ENCODE assay signal across 9 cellular contexts in genomic region chr1:16911851-16912736, GRCh38. TPM values are rescaled to one million over a fixed set of nuclear protein-coding genes. Genes with fewer than 3 reads are reported as not detected.
DNase-seq lines count a peak whose midpoint lies in the region; ATAC-seq, FAIRE-seq and TF ChIP-seq lines count a peak whose summit lies in the region.
"Not testable (repeated sequence)": the region's sequence is repeated elsewhere in the genome, so short reads cannot be mapped to it uniquely, and the experiment has no call there.
"Had no signal": no experiment of that assay in that cellular context is flagged by ENCODE, and none has a peak within 500 bp of the region (broad histone marks: within the 10 kb centered on the region; RNA-seq: fewer than 3 reads in every experiment).

No MANE protein-coding gene starts in this region.

- 86 to 87% methylated on average over 6 to 8 of the region's 8 CpGs for WGBS in endodermal cell (ENCODE audit: insufficient coverage in 1 of 2, insufficient read length in 1 of 2), 2 experiments
- WGBS in HepG2 (ENCODE audit: low lambda C conversion rate), result 11% methylated on average over 4 of the region's 8 CpGs

- H3K27ac Mint-ChIP-seq in CD8-positive, alpha-beta memory T cell, result peak overlapping the region in 3 of 8 donors; percentile 11 to 60 (median 45)
- H3K27ac Mint-ChIP-seq in T-helper 17 cell (peak overlapping the region; percentile 56), endodermal cell (peak overlapping the region; percentile 75)
- H3K27ac Mint-ChIP-seq in activated naive CD4-positive, alpha-beta T cell treated with anti-CD3 and anti-CD28 coated beads, Interleukin-2, amount 10 ng/mL, durations not matched to agents 7 days and 5 days; neural crest cell (ENCODE audit: unreplicated experiment): not testable (repeated sequence)

- CTCF ChIA-PET in CD8-positive, alpha-beta memory T cell (lab: Charles Lee); activated naive CD4-positive, alpha-beta T cell treated with anti-CD3 and anti-CD28 coated beads, Interleukin-2, amount 10 ng/mL, durations not matched to agents 7 days and 5 days (lab: Charles Lee); HepG2 (lab: Yijun Ruan, JAX; ENCODE audit: low intra/inter-chr PET ratio, low total read pairs): not testable (repeated sequence)

- BruUV-seq in HepG2 (replicated peaks; lab: Mats Ljungman, UMichigan), result not testable (repeated sequence)

- not testable (repeated sequence) for TF ChIP-seq RAD21 in HepG2 (CRISPR knock-in tag; IDR thresholded peaks at IDR 0.05)

- not testable (repeated sequence) for H3K4me2 ChIP-seq in HepG2 (ENCODE audit: low read depth, low read length)

- intact Hi-C loops in HepG2 (cut with micrococcal nuclease; ENCODE audit: unreplicated experiment), result not testable (repeated sequence)

- not testable (repeated sequence) for H3K9me3 ChIP-seq in CD8-positive, alpha-beta memory T cell (ENCODE audit: low read length); T-helper 17 cell (ENCODE audit: control insufficient read depth, low read length, poor library complexity, severe bottlenecking); endodermal cell (ENCODE audit: control insufficient read depth, low read length); HepG2 (ENCODE audit: low read length)

- H3K27me3 ChIP-seq in CD8-positive, alpha-beta memory T cell (ENCODE audit: insufficient read depth, low read length, poor library complexity, severe bottlenecking); endodermal cell (ENCODE audit: control insufficient read depth, insufficient read depth, low read length, poor library complexity, severe bottlenecking); HepG2 (ENCODE audit: control insufficient read depth in 1 of 2, insufficient read depth in 2 of 2, low read length in 2 of 2): not testable (repeated sequence)

- not testable (repeated sequence) for H3K9me3 Mint-ChIP-seq in CD8-positive, alpha-beta memory T cell; activated naive CD4-positive, alpha-beta T cell treated with anti-CD3 and anti-CD28 coated beads, Interleukin-2, amount 10 ng/mL, durations not matched to agents 7 days and 5 days; endodermal cell; neural crest cell

- not testable (repeated sequence) for H4K20me1 ChIP-seq in HepG2 (ENCODE audit: insufficient read depth, low read length)

- peaks cover 39 to 63% (median 61%) of the 10 kb centered on the region in 3 donors for H3K4me1 Mint-ChIP-seq in CD8-positive, alpha-beta memory T cell
- H3K4me1 Mint-ChIP-seq in T-helper 17 cell (peaks cover 43% of the 10 kb centered on the region), neural crest cell (peaks cover 33% of the 10 kb centered on the region)
- H3K4me1 Mint-ChIP-seq in activated naive CD4-positive, alpha-beta T cell treated with anti-CD3 and anti-CD28 coated beads, Interleukin-2, amount 10 ng/mL, durations not matched to agents 7 days and 5 days, result peaks cover 43% of the 10 kb centered on the region
- not testable (repeated sequence) for H3K4me1 Mint-ChIP-seq in endodermal cell

- TF ChIP-seq EP300 in HepG2 (IDR thresholded peaks at IDR 0.05; ENCODE audit: low read depth in 2 of 2, low read length in 2 of 2); HepG2 (CRISPR knock-in tag; IDR thresholded peaks at IDR 0.05; ENCODE audit: borderline replicate concordance): not testable (repeated sequence)

- H3K36me3 ChIP-seq in CD8-positive, alpha-beta memory T cell (ENCODE audit: insufficient read depth, low read length); endodermal cell (ENCODE audit: control insufficient read depth, insufficient read depth, low read length); HepG2 (replicated peaks in 1 of 2; ENCODE audit: control insufficient read depth in 1 of 2, insufficient read depth in 2 of 2, low read length in 2 of 2): not testable (repeated sequence)

- H2AFZ ChIP-seq in HepG2 (ENCODE audit: low read length), result not testable (repeated sequence)

- H3K4me1 ChIP-seq in CD8-positive, alpha-beta memory T cell (ENCODE audit: insufficient read depth, low read length), result peaks cover 15% of the 10 kb centered on the region
- not testable (repeated sequence) for H3K4me1 ChIP-seq in endodermal cell (ENCODE audit: control insufficient read depth, insufficient read depth, low read length)
- H3K4me1 ChIP-seq in HepG2 (ENCODE audit: insufficient read depth, low read length), result peaks cover 39% of the 10 kb centered on the region

- not testable (repeated sequence) for DNase-seq in CD8-positive, alpha-beta memory T cell; T-helper 17 cell; HepG2 (ENCODE audit: low spot score); neural crest cell (ENCODE audit: low read depth, low spot score)
- DNase-seq in Kasumi-1 (lab: John Stamatoyannopoulos, UW) (peak; percentile 58 to 59), endodermal cell (peak; percentile 73), substantia nigra (lab: John Stamatoyannopoulos, UW) (peak in 1 of 49 donors; percentile 23)
- DNase-seq in activated naive CD4-positive, alpha-beta T cell treated with anti-CD3 and anti-CD28 coated beads, Interleukin-2, amount 10 ng/mL, durations not matched to agents 7 days and 5 days, result peak; percentile 19

- peak; percentile 56 for TF ChIP-seq CTCF in endodermal cell (conservative IDR thresholded peaks at IDR 0.05)
- TF ChIP-seq CTCF in HepG2 (CRISPR knock-in tag; IDR thresholded peaks at IDR 0.05), result peak; percentile 69
- TF ChIP-seq CTCF in neural crest cell (conservative IDR thresholded peaks at IDR 0.05), result not testable (repeated sequence)

- H3K9ac ChIP-seq in endodermal cell (ENCODE audit: extremely low read depth, low read length, poor library complexity, severe bottlenecking); HepG2 (ENCODE audit: insufficient read depth, low read depth, low read length): not testable (repeated sequence)

- not testable (repeated sequence) for ATAC-seq in T-helper 17 cell
- peak; percentile 72 for ATAC-seq in HepG2

- not testable (repeated sequence) for TF ChIP-seq POLR2A in HepG2 (IDR thresholded peaks at IDR 0.05; ENCODE audit: insufficient read depth in 1 of 2, low read depth in 2 of 2, low read length in 2 of 2)

- H3K4me3 Mint-ChIP-seq in CD8-positive, alpha-beta memory T cell, result peak overlapping the region in 6 of 7 donors; percentile 48 to 93 (median 62)
- H3K4me3 Mint-ChIP-seq in T-helper 17 cell (peak overlapping the region; percentile 97), neural crest cell (peak overlapping the region; percentile 79)
- not testable (repeated sequence) for H3K4me3 Mint-ChIP-seq in activated naive CD4-positive, alpha-beta T cell treated with anti-CD3 and anti-CD28 coated beads, Interleukin-2, amount 10 ng/mL, durations not matched to agents 7 days and 5 days; endodermal cell

- not testable (repeated sequence) for H3K4me3 ChIP-seq in CD8-positive, alpha-beta memory T cell (ENCODE audit: low read length); endodermal cell (ENCODE audit: low read length); HepG2 (replicated peaks in 1 of 3; ENCODE audit: insufficient read depth in 1 of 3, low read depth in 2 of 3, low read length in 3 of 3)

- FAIRE-seq in HepG2 (lab: Jason Lieb, UNC), result peak; percentile 23

- H3K27me3 Mint-ChIP-seq in CD8-positive, alpha-beta memory T cell; T-helper 17 cell; endodermal cell (ENCODE audit: insufficient read depth); neural crest cell (ENCODE audit: low read depth): not testable (repeated sequence)
- H3K27me3 Mint-ChIP-seq in activated naive CD4-positive, alpha-beta T cell treated with anti-CD3 and anti-CD28 coated beads, Interleukin-2, amount 10 ng/mL, durations not matched to agents 7 days and 5 days, result peaks cover 53% of the 10 kb centered on the region

- not testable (repeated sequence) for H3K36me3 Mint-ChIP-seq in CD8-positive, alpha-beta memory T cell; T-helper 17 cell (ENCODE audit: low read depth); activated naive CD4-positive, alpha-beta T cell treated with anti-CD3 and anti-CD28 coated beads, Interleukin-2, amount 10 ng/mL, durations not matched to agents 7 days and 5 days; endodermal cell (ENCODE audit: low read depth); neural crest cell (ENCODE audit: low read depth)

- POLR2A ChIA-PET in CD8-positive, alpha-beta memory T cell (lab: Charles Lee), result not testable (repeated sequence)
- POLR2A ChIA-PET in HepG2 (lab: Yijun Ruan, JAX), result interaction anchor here (1.0 kb wide), 1 partner anchor 205 kb away, joined by 3 read pairs; no protein-coding TSS in a partner anchor

- in situ Hi-C loops in HepG2 (cut with HindIII; ENCODE audit: extremely low pct_ligation_motif_present, low pct_unique_long_range_greater_than_20kb), result not testable (repeated sequence)

- not testable (repeated sequence) for H3K27ac ChIP-seq in CD8-positive, alpha-beta memory T cell (ENCODE audit: low read depth, low read length); endodermal cell (ENCODE audit: low read depth, low read length); HepG2 (ENCODE audit: extremely low read length, insufficient read depth, low read length)
- peak overlapping the region; percentile 5 for H3K27ac ChIP-seq in substantia nigra (ENCODE audit: low read depth, low read length, poor library complexity, severe bottlenecking)

- H3K79me2 ChIP-seq in HepG2 (ENCODE audit: insufficient read depth, low read length), result not testable (repeated sequence)

RNA-seq across cellular contexts. Expression of gene CROCC, which starts 9.6 kb away (rescaled TPM):
- 10 to 100 TPM; 25.6 to 30.1 TPM for total RNA-seq in CD8-positive, alpha-beta memory T cell
- 6.9 TPM for polyA plus RNA-seq in CD8-positive, alpha-beta memory T cell
- total RNA-seq in T-helper 17 cell (10 to 100 TPM; 52.4 to 55.9 TPM), endodermal cell (10 to 100 TPM; 58.4 to 61.8 TPM), HepG2 (2016; rRNA removed; fragmentation: Illumina TruSeq; extraction: Trizol) (2.6 and 7.8 TPM in 2 replicates), neural crest cell (52.6 and 54.1 TPM in 2 replicates)
- polyA plus RNA-seq in endodermal cell (2013, experiment 1 of 2), result 38.9 TPM
- 33.9 TPM for polyA plus RNA-seq in endodermal cell (2013, experiment 2 of 2)
- 3.6 and 4.0 TPM in 2 replicates for total RNA-seq in HepG2 (2016; cell fraction: cytosol; rRNA removed; fragmentation: Illumina TruSeq; extraction: Trizol; ENCODE audit: low read depth)
- total RNA-seq in HepG2 (2016; cell fraction: insoluble cytoplasmic fraction; rRNA removed; fragmentation: Illumina TruSeq; extraction: Trizol), result 2.9 and 8.4 TPM in 2 replicates
- total RNA-seq in HepG2 (2016; cell fraction: membrane; rRNA removed; fragmentation: Illumina TruSeq; extraction: Trizol), result 2.6 and 3.1 TPM in 2 replicates
- total RNA-seq in HepG2 (2016; cell fraction: nucleus; rRNA removed; fragmentation: Illumina TruSeq; extraction: Trizol), result 8.6 and 11.9 TPM in 2 replicates
- polyA plus RNA-seq in HepG2 (2011; rRNA removed), result 15.5 and 16.6 TPM in 2 replicates
- polyA plus RNA-seq in HepG2 (2011; cell fraction: cytosol; rRNA removed), result 3.4 and 5.7 TPM in 2 replicates
- 81.7 and 94.3 TPM in 2 replicates for polyA plus RNA-seq in HepG2 (2011; cell fraction: nucleus; rRNA removed)
- polyA plus RNA-seq in HepG2 (2012), result 6.3 and 6.8 TPM in 2 replicates
- polyA plus RNA-seq in HepG2 (2016; cell fraction: cytosol; fragmentation: Illumina TruSeq; extraction: Trizol; ENCODE audit: low read depth), result 0.84 and 0.97 TPM in 2 replicates
- 2.3 and 2.7 TPM in 2 replicates for polyA plus RNA-seq in HepG2 (2016; cell fraction: insoluble cytoplasmic fraction; fragmentation: Illumina TruSeq; extraction: Trizol; ENCODE audit: low read depth)
- 1.2 and 1.7 TPM in 2 replicates for polyA plus RNA-seq in HepG2 (2016; cell fraction: membrane; fragmentation: Illumina TruSeq; extraction: Trizol; ENCODE audit: low read depth)
- polyA plus RNA-seq in HepG2 (2016; cell fraction: nucleus; fragmentation: Illumina TruSeq; extraction: Trizol; ENCODE audit: insufficient read depth, low read depth), result 42.1 and 44.2 TPM in 2 replicates
- 18.9 and 23.5 TPM in 2 replicates for polyA minus RNA-seq in HepG2 (2011; rRNA and poly(A)+ RNA removed; ENCODE audit: low replicate concordance)
- polyA minus RNA-seq in HepG2 (2011; cell fraction: cytosol; rRNA and poly(A)+ RNA removed), result 3.0 and 3.3 TPM in 2 replicates
- 22.1 and 23.3 TPM in 2 replicates for polyA minus RNA-seq in HepG2 (2011; cell fraction: nucleus; rRNA and poly(A)+ RNA removed)

RNA-seq across cellular contexts. Expression of gene RNU1-2, which starts 16.3 kb away (rescaled TPM):
- total RNA-seq in CD8-positive, alpha-beta memory T cell, result 1,000 to 10,000 TPM; 1,293 to 1,300 TPM
- polyA plus RNA-seq in CD8-positive, alpha-beta memory T cell, result not detected
- total RNA-seq in T-helper 17 cell, result 1,000 to 10,000 TPM; 3,182 to 3,922 TPM
- total RNA-seq in endodermal cell, result 1,000 to 10,000 TPM; 2,483 to 3,611 TPM
- polyA plus RNA-seq in endodermal cell (2013, experiment 1 of 2), result 11,872 TPM
- 14,577 TPM for polyA plus RNA-seq in endodermal cell (2013, experiment 2 of 2)
- total RNA-seq in HepG2 (2016; rRNA removed; fragmentation: Illumina TruSeq; extraction: Trizol), result 859 and 11,018 TPM in 2 replicates
- 16,281 and 17,236 TPM in 2 replicates for total RNA-seq in HepG2 (2016; cell fraction: cytosol; rRNA removed; fragmentation: Illumina TruSeq; extraction: Trizol; ENCODE audit: low read depth)
- total RNA-seq in HepG2 (2016; cell fraction: insoluble cytoplasmic fraction; rRNA removed; fragmentation: Illumina TruSeq; extraction: Trizol), result 1,309 and 10,613 TPM in 2 replicates
- total RNA-seq in HepG2 (2016; cell fraction: membrane; rRNA removed; fragmentation: Illumina TruSeq; extraction: Trizol), result 2,848 and 3,475 TPM in 2 replicates
- total RNA-seq in HepG2 (2016; cell fraction: nucleus; rRNA removed; fragmentation: Illumina TruSeq; extraction: Trizol), result 52,466 and 64,417 TPM in 2 replicates
- polyA plus RNA-seq in HepG2 (2011; rRNA removed), result under 0.01 TPM in 2 replicates
- polyA plus RNA-seq in HepG2 (2011; cell fraction: cytosol; rRNA removed), result under 0.01 TPM in 2 replicates
- polyA plus RNA-seq in HepG2 (2011; cell fraction: nucleus; rRNA removed), result under 0.01 TPM in 2 replicates
- 78.2 TPM in 1 of 2 replicates, not detected in the other for polyA plus RNA-seq in HepG2 (2012)
- 27.3 and 44.4 TPM in 2 replicates for polyA plus RNA-seq in HepG2 (2016; cell fraction: cytosol; fragmentation: Illumina TruSeq; extraction: Trizol; ENCODE audit: low read depth)
- not detected in 2 replicates for polyA plus RNA-seq in HepG2 (2016; cell fraction: insoluble cytoplasmic fraction; fragmentation: Illumina TruSeq; extraction: Trizol; ENCODE audit: low read depth)
- not detected in 2 replicates for polyA plus RNA-seq in HepG2 (2016; cell fraction: membrane; fragmentation: Illumina TruSeq; extraction: Trizol; ENCODE audit: low read depth)
- polyA plus RNA-seq in HepG2 (2016; cell fraction: nucleus; fragmentation: Illumina TruSeq; extraction: Trizol; ENCODE audit: insufficient read depth, low read depth), result 32.8 TPM in 1 of 2 replicates, not detected in the other
- 12,820 and 15,604 TPM in 2 replicates for polyA minus RNA-seq in HepG2 (2011; rRNA and poly(A)+ RNA removed; ENCODE audit: low replicate concordance)
- 90,102 and 105,040 TPM in 2 replicates for polyA minus RNA-seq in HepG2 (2011; cell fraction: cytosol; rRNA and poly(A)+ RNA removed)
- polyA minus RNA-seq in HepG2 (2011; cell fraction: nucleus; rRNA and poly(A)+ RNA removed), result 42,574 and 58,030 TPM in 2 replicates
- total RNA-seq in neural crest cell, result 2,478 and 3,042 TPM in 2 replicates
- polyA plus RNA-seq: small intestine had no signal
